20 cellular contexts compared by ENCODE assay signal in the genomic region with DNA sequence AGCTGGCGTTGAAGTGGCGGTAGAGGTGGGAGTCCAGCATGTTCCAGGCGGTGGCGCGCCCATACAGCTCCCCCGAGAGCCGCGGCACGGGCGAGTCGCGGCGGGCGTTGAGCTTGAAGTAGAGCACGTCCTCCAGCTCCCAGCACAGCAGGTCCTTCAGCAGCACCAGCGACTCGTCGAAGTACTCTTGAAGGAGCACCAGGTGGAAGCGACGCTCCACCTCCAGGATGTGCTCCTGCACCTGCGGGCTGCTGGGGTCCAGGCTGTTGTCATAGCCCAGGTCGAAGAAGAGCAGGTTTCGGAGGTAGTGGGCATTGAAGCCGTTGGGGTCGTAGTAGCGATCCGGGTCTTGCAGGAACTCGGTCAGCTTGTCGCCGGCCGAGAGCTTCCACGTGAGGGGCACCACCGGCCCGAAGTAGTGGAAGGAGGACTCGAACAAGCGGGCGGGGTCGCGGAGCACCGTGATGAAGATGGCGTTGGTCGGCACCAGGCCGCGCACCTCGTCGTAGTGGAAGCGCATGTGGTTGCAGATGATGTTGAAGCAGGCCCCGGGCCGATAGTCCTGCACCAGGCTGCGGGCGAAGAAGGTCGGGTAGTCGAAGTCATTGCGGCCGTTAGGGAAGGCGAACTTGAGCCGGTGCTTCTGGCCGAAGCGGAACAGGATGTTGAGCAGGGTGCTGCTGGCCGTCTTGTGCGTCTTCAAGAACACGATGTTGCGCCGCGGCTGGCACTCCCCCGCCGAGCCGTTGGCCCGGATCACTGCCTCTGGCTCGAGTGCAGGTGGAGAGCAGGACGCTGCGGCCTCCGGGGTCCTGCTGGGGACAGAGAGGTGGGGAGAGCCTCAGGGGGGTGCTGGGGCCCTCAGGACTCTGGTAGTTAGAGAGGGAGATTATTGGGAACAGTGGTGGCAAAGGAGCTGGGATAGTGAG. TPM values are rescaled to one million over a fixed set of nuclear protein-coding genes. Genes with fewer than 3 reads are reported as not detected.
"Had no signal": no experiment of that assay in that cellular context is flagged by ENCODE, and none has a peak within 500 bp of the region (broad histone marks: within the 10 kb centered on the region; RNA-seq: fewer than 3 reads in every experiment).

No MANE protein-coding gene starts in this region.

- ATAC-seq: activated CD8-positive, alpha-beta T cell treated with anti-CD3 and anti-CD28 coated beads for 36 hours; activated T-helper 17 cell treated with anti-CD3 and anti-CD28 coated beads, Interleukin-2, amount 50 U/mL, for 72 hours had no signal

- H3K9me3 Mint-ChIP-seq: activated CD4-positive, alpha-beta T cell treated with anti-CD3 and anti-CD28 coated beads, Interleukin-2, amount 10 ng/mL, durations not matched to agents 24 days and 14 days; activated CD8-positive, alpha-beta T cell treated with anti-CD3 and anti-CD28 coated beads for 36 hours; activated naive CD4-positive, alpha-beta T cell treated with anti-CD3 and anti-CD28 coated beads for 36 hours; activated T-helper 17 cell treated with anti-CD3 and anti-CD28 coated beads, Interleukin-2, amount 50 U/mL, for 72 hours; immature natural killer cell; nephron progenitor cell; stimulated activated naive CD8-positive, alpha-beta T cell treated with anti-CD3 and anti-CD28 coated beads, Interleukin-15, Interleukin-2, amounts not matched to agents 100 ng/mL and 50 ng/mL, for 24 hours had no signal

- H3K27me3 Mint-ChIP-seq: activated CD4-positive, alpha-beta T cell treated with anti-CD3 and anti-CD28 coated beads, Interleukin-2, amount 10 ng/mL, durations not matched to agents 24 days and 14 days; activated CD8-positive, alpha-beta T cell treated with anti-CD3 and anti-CD28 coated beads for 36 hours; activated T-helper 17 cell treated with anti-CD3 and anti-CD28 coated beads, Interleukin-2, amount 50 U/mL, for 72 hours; brain; stimulated activated naive CD8-positive, alpha-beta T cell treated with anti-CD3 and anti-CD28 coated beads, Interleukin-15, Interleukin-2, amounts not matched to agents 100 ng/mL and 50 ng/mL, for 24 hours had no signal

- H3K27ac Mint-ChIP-seq: activated CD4-positive, alpha-beta T cell treated with anti-CD3 and anti-CD28 coated beads, Interleukin-2, amount 10 ng/mL, durations not matched to agents 24 days and 14 days; activated CD8-positive, alpha-beta T cell treated with anti-CD3 and anti-CD28 coated beads for 36 hours; activated naive CD4-positive, alpha-beta T cell treated with anti-CD3 and anti-CD28 coated beads for 36 hours; activated T-helper 17 cell treated with anti-CD3 and anti-CD28 coated beads, Interleukin-2, amount 50 U/mL, for 72 hours; brain; immature natural killer cell; nephron progenitor cell; stimulated activated naive CD8-positive, alpha-beta T cell treated with anti-CD3 and anti-CD28 coated beads, Interleukin-15, Interleukin-2, amounts not matched to agents 100 ng/mL and 50 ng/mL, for 24 hours had no signal

- H3K9me3 ChIP-seq: colonic mucosa, left ventricle myocardium inferior, tibial nerve had no signal

- DNase-seq: activated CD4-positive, alpha-beta T cell treated with anti-CD3 and anti-CD28 coated beads, Interleukin-2, amount 10 ng/mL, durations not matched to agents 24 days and 14 days; activated naive CD4-positive, alpha-beta T cell treated with anti-CD3 and anti-CD28 coated beads for 36 hours; activated T-cell treated with anti-CD3 and anti-CD28 coated beads, Interleukin-2, amount 50 U/mL, for 1 hour; central memory CD4-positive, alpha-beta T cell; colonic mucosa; immature natural killer cell; kidney glomerular epithelial cell; left ventricle myocardium inferior; mammary epithelial cell; nephron progenitor cell; retina; T-helper 9 cell had no signal

- H3K4me3 Mint-ChIP-seq: activated CD4-positive, alpha-beta T cell treated with anti-CD3 and anti-CD28 coated beads, Interleukin-2, amount 10 ng/mL, durations not matched to agents 24 days and 14 days; activated CD8-positive, alpha-beta T cell treated with anti-CD3 and anti-CD28 coated beads for 36 hours; activated naive CD4-positive, alpha-beta T cell treated with anti-CD3 and anti-CD28 coated beads for 36 hours; activated T-helper 17 cell treated with anti-CD3 and anti-CD28 coated beads, Interleukin-2, amount 50 U/mL, for 72 hours; brain; immature natural killer cell; nephron progenitor cell; stimulated activated naive CD8-positive, alpha-beta T cell treated with anti-CD3 and anti-CD28 coated beads, Interleukin-15, Interleukin-2, amounts not matched to agents 100 ng/mL and 50 ng/mL, for 24 hours had no signal

- H3K4me1 Mint-ChIP-seq: activated T-helper 17 cell treated with anti-CD3 and anti-CD28 coated beads, Interleukin-2, amount 50 U/mL, for 72 hours; brain; immature natural killer cell had no signal

- H3K27me3 ChIP-seq: colonic mucosa, tibial nerve had no signal

- H3K27ac ChIP-seq: colonic mucosa, left ventricle myocardium inferior, tibial nerve had no signal

- H3K36me3 Mint-ChIP-seq: immature natural killer cell had no signal

- H3K36me3 ChIP-seq: colonic mucosa, left ventricle myocardium inferior had no signal

- H3K4me1 ChIP-seq: colonic mucosa, left ventricle myocardium inferior, tibial nerve had no signal

- H3K4me3 ChIP-seq: colonic mucosa, left ventricle myocardium inferior, tibial nerve had no signal

RNA-seq across cellular contexts. Expression of gene SEC14L6, which starts 9.0 kb away (rescaled TPM):
- total RNA-seq: activated CD4-positive, alpha-beta T cell treated with anti-CD3 and anti-CD28 coated beads, Interleukin-2, amount 10 ng/mL, durations not matched to agents 24 days and 14 days; activated CD8-positive, alpha-beta T cell treated with anti-CD3 and anti-CD28 coated beads for 36 hours; activated naive CD4-positive, alpha-beta T cell treated with anti-CD3 and anti-CD28 coated beads for 36 hours; activated T-helper 17 cell treated with anti-CD3 and anti-CD28 coated beads, Interleukin-2, amount 50 U/mL, for 72 hours; colonic mucosa; left ventricle myocardium inferior; myocyte; skeletal muscle tissue had no signal

RNA-seq across cellular contexts. Expression of gene GAL3ST1, which starts 18.9 kb away (rescaled TPM):
- total RNA-seq: activated CD4-positive, alpha-beta T cell treated with anti-CD3 and anti-CD28 coated beads, Interleukin-2, amount 10 ng/mL, durations not matched to agents 24 days and 14 days; activated CD8-positive, alpha-beta T cell treated with anti-CD3 and anti-CD28 coated beads for 36 hours; mammary epithelial cell; myocyte had no signal
- polyA plus RNA-seq: immature natural killer cell, mammary epithelial cell had no signal

RNA-seq across cellular contexts. Expression of gene SEC14L4, which starts 50.1 kb away (rescaled TPM):
- total RNA-seq: activated CD4-positive, alpha-beta T cell treated with anti-CD3 and anti-CD28 coated beads, Interleukin-2, amount 10 ng/mL, durations not matched to agents 24 days and 14 days; activated CD8-positive, alpha-beta T cell treated with anti-CD3 and anti-CD28 coated beads for 36 hours; activated naive CD4-positive, alpha-beta T cell treated with anti-CD3 and anti-CD28 coated beads for 36 hours; activated T-helper 17 cell treated with anti-CD3 and anti-CD28 coated beads, Interleukin-2, amount 50 U/mL, for 72 hours; colonic mucosa; frontal cortex; mammary epithelial cell; myocyte had no signal
- polyA plus RNA-seq: immature natural killer cell had no signal
